23 cellular contexts compared by ENCODE assay signal in the genomic region with DNA sequence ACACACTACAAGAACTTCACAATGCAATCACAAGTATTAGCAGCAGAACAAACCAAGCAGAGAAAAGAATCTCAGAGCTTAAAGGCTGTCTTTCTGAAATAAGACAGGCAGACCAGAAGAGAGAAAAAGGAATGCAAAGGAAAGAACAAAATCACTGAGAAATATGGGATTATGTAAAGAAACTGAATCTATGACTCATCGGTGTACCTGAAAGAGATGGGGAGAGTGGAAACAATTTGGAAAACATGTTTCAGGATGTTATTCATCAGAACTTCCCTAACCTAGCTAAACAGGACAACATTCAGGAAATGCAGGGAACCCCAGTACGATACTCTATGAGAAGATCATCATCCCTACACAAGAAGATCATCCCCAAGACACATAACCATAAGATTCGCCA.
A peak's percentile ranks its signal among the peaks of the same experiment; 100 is the strongest.
DNase-seq lines count a peak whose midpoint lies in the region; ATAC-seq and TF ChIP-seq lines count a peak whose summit lies in the region.
"Had no signal": no experiment of that assay in that cellular context is flagged by ENCODE, and none has a peak within 500 bp of the region (broad histone marks: within the 10 kb centered on the region; RNA-seq: fewer than 3 reads in every experiment).

No MANE protein-coding gene starts in this region.

- H3K4me1 ChIP-seq in mammary epithelial cell (ENCODE audit: insufficient read depth, low read length) (peaks cover 6% of the 10 kb centered on the region), PC-3 (ENCODE audit: insufficient read depth, low read length) (0 out of 2 replicates have a peak, but pooled peaks cover 6% of the 10 kb centered on the region), neural progenitor cell (peaks cover 11% of the 10 kb centered on the region), spleen (no peaks in the 10 kb centered on the region)
- H3K4me1 ChIP-seq: BE2C; BLaER1 treated with 17β-estradiol and CSF1 and Interleukin-3, amounts not matched to agents 10 nM and 100 nM; HAP-1 had no signal

- no peak overlapping the region for H3K4me2 ChIP-seq in mammary epithelial cell (ENCODE audit: insufficient read depth, low read depth, low read length)
- no peak overlapping the region for H3K4me2 ChIP-seq in PC-3 (ENCODE audit: low read length)
- no peak overlapping the region for H3K4me2 ChIP-seq in neural progenitor cell
- H3K4me2 ChIP-seq: BLaER1 treated with 17β-estradiol and CSF1 and Interleukin-3, amounts not matched to agents 10 nM and 100 nM; GM23338 had no signal

- H3K27ac ChIP-seq in mammary epithelial cell (ENCODE audit: insufficient read depth, low read depth, low read length) (no peak overlapping the region), PC-3 (ENCODE audit: low read length) (no peak overlapping the region), neural progenitor cell (no peak overlapping the region), spleen (no peak overlapping the region)
- H3K27ac ChIP-seq: 22Rv1; BLaER1 treated with 17β-estradiol and CSF1 and Interleukin-3, amounts not matched to agents 10 nM and 100 nM had no signal

- H3F3A ChIP-seq in PC-3 (ENCODE audit: low read length, unreplicated experiment) (no peaks in the 10 kb centered on the region), neural progenitor cell (ENCODE audit: low read depth) (no peaks in the 10 kb centered on the region)

- no peaks in the 10 kb centered on the region for H3K9me2 ChIP-seq in PC-3 (replicated peaks; ENCODE audit: low read length)

- BruUV-seq in mammary epithelial cell (replicated peaks; lab: Mats Ljungman, UMichigan): no TSS peak
- BruUV-seq in MCF 10A (replicated peaks; lab: Mats Ljungman, UMichigan): no TSS peak
- no TSS peak for BruUV-seq in PC-3 (replicated peaks; lab: Mats Ljungman, UMichigan)

- dilution Hi-C loops in mammary epithelial cell (cut with HindIII; ENCODE audit: low sequenced_read_pairs): no loop called here

- intact Hi-C loops in mammary epithelial cell (cut with micrococcal nuclease) (no loop called here), MCF 10A (cut with micrococcal nuclease) (no loop called here), PC-3 (cut with micrococcal nuclease) (no loop called here), spleen (cut with DNase I; ENCODE audit: low total_unique reads) (no loop called here), sciatic nerve (cut with DNase I) (no loop called here)

- in situ Hi-C loops in mammary epithelial cell (cut with MboI; ENCODE audit: low sequenced_read_pairs in 2 of 2): no loop called here

- H3K4me3 Mint-ChIP-seq in MCF 10A (ENCODE audit: unreplicated experiment): no peak overlapping the region
- no peak overlapping the region for H3K4me3 Mint-ChIP-seq in neural progenitor cell
- H3K4me3 Mint-ChIP-seq: CD14-positive monocyte; CD4-positive, alpha-beta T cell; GM23338; HFFc6 had no signal

- H3K27me3 ChIP-seq in mammary epithelial cell (ENCODE audit: insufficient read depth, low read length) (no peaks in the 10 kb centered on the region), PC-3 (ENCODE audit: low read length) (no peaks in the 10 kb centered on the region), neural progenitor cell (no peaks in the 10 kb centered on the region), spleen (replicated peaks in 1 of 7) (no peaks in the 10 kb centered on the region)
- H3K27me3 ChIP-seq: BE2C; BLaER1 treated with 17β-estradiol and CSF1 and Interleukin-3, amounts not matched to agents 10 nM and 100 nM had no signal

- H3K9ac ChIP-seq in mammary epithelial cell (ENCODE audit: insufficient read depth, low read length) (no peak overlapping the region), PC-3 (ENCODE audit: low read length) (no peak overlapping the region), neural progenitor cell (no peak overlapping the region)
- H3K9ac ChIP-seq: BLaER1 treated with 17β-estradiol and CSF1 and Interleukin-3, amounts not matched to agents 10 nM and 100 nM had no signal

- H3K9me3 Mint-ChIP-seq in MCF 10A (ENCODE audit: unreplicated experiment) (no peaks in the 10 kb centered on the region), neural progenitor cell (peaks cover 9% of the 10 kb centered on the region)
- H3K9me3 Mint-ChIP-seq: GM23338, HFFc6 had no signal

- H3K36me3 Mint-ChIP-seq in MCF 10A (ENCODE audit: insufficient read depth, unreplicated experiment) (no peaks in the 10 kb centered on the region), neural progenitor cell (no peaks in the 10 kb centered on the region)
- H3K36me3 Mint-ChIP-seq: CD14-positive monocyte had no signal

- 87% methylated on average over 3 of the region's 3 CpGs for WGBS in mammary epithelial cell (ENCODE audit: low coverage, missing lambda C conversion rate)
- 65 to 90% (median 86%) methylated on average over 2 to 3 of the region's 3 CpGs for WGBS in spleen, 5 donors

- H3K27me3 Mint-ChIP-seq in MCF 10A (ENCODE audit: insufficient read depth, unreplicated experiment) (no peaks in the 10 kb centered on the region), neural progenitor cell (ENCODE audit: insufficient read depth, low read depth) (no peaks in the 10 kb centered on the region)
- H3K27me3 Mint-ChIP-seq: CD4-positive, alpha-beta T cell had no signal

- H4K20me1 ChIP-seq in mammary epithelial cell (ENCODE audit: insufficient read depth, low read length) (no peaks in the 10 kb centered on the region), PC-3 (ENCODE audit: low read length) (no peaks in the 10 kb centered on the region), neural progenitor cell (ENCODE audit: low read depth) (no peaks in the 10 kb centered on the region)
- H4K20me1 ChIP-seq: BLaER1 treated with 17β-estradiol and CSF1 and Interleukin-3, amounts not matched to agents 10 nM and 100 nM had no signal

- peak; percentile 66 for DNase-seq in mammary epithelial cell
- no peak for DNase-seq in MCF 10A (ENCODE audit: unreplicated experiment)
- DNase-seq in PC-3: peak; percentile 5
- DNase-seq in epithelial cell of esophagus (ENCODE audit: low read depth): peak; percentile 36
- DNase-seq in neural progenitor cell (ENCODE audit: low spot score): no peak
- DNase-seq in spleen: no peak
- DNase-seq in sciatic nerve (ENCODE audit: low spot score): no peak
- DNase-seq: ACHN; AML-193; BE2C; Calu3; CD4-positive, alpha-beta T cell; COR-L47; DMS53; DMS79 treated with DMSO at 0.1 percent for 48 hours; GF-D8; HFFc6 had no signal

- H2AFZ ChIP-seq in mammary epithelial cell (ENCODE audit: low read depth, low read length) (peak overlapping the region; percentile 35), PC-3 (ENCODE audit: low read length) (no peak overlapping the region), neural progenitor cell (replicated peaks) (peak overlapping the region; percentile 72)

- ATAC-seq in PC-3 (no peak), HG03442 (IDR thresholded peaks at IDR 0.05; ENCODE audit: unreplicated experiment) (no peak), sciatic nerve (no peak)

- H3K4me3 ChIP-seq in mammary epithelial cell (replicated peaks in 1 of 3; ENCODE audit: insufficient read depth in 1 of 3, low read depth in 2 of 3, low read length in 3 of 3): no peak overlapping the region
- H3K4me3 ChIP-seq in PC-3 (ENCODE audit: low read length): no peak overlapping the region
- H3K4me3 ChIP-seq in epithelial cell of esophagus (ENCODE audit: low read length): no peak overlapping the region
- H3K4me3 ChIP-seq in neural progenitor cell: no peak overlapping the region
- no peak overlapping the region for H3K4me3 ChIP-seq in spleen
- H3K4me3 ChIP-seq: BLaER1 treated with 17β-estradiol and CSF1 and Interleukin-3, amounts not matched to agents 10 nM and 100 nM; GM23338; HAP-1 had no signal

- CTCF ChIA-PET in mammary epithelial cell (lab: Charles Lee; ENCODE audit: low non-redundant PET): interaction anchor here (0.5 kb wide), 1 partner anchor 245 kb away, joined by 9 read pairs; no protein-coding TSS in a partner anchor
- CTCF ChIA-PET in MCF 10A (lab: Yijun Ruan, JAX): interaction anchor here (1.1 kb wide), 1 partner anchor 48 kb away, joined by 3 read pairs; no protein-coding TSS in a partner anchor
- CTCF ChIA-PET in PC-3 (lab: Charles Lee): no interaction called here

- H3K79me2 ChIP-seq in mammary epithelial cell (ENCODE audit: insufficient read depth, low read length) (no peaks in the 10 kb centered on the region), PC-3 (ENCODE audit: low read length) (no peaks in the 10 kb centered on the region), neural progenitor cell (ENCODE audit: low read depth) (no peaks in the 10 kb centered on the region)

- no peak for TF ChIP-seq POLR2A in spleen (IDR thresholded peaks at IDR 0.05)

- H3K9me3 ChIP-seq in mammary epithelial cell (replicated peaks; ENCODE audit: insufficient read depth, low read length) (no peaks in the 10 kb centered on the region), PC-3 (ENCODE audit: low read length) (no peaks in the 10 kb centered on the region), neural progenitor cell (ENCODE audit: low read depth) (no peaks in the 10 kb centered on the region), spleen (peaks cover 0 to 3% (median 0%) of the 10 kb centered on the region in 8 donors)
- H3K9me3 ChIP-seq: BE2C, HAP-1 had no signal

- POLR2A ChIA-PET in MCF 10A (lab: Yijun Ruan, JAX) (no interaction called here), PC-3 (lab: Charles Lee; ENCODE audit: unreplicated experiment) (no interaction called here)

- H3K36me3 ChIP-seq in mammary epithelial cell (ENCODE audit: insufficient read depth, low read length): no peaks in the 10 kb centered on the region
- H3K36me3 ChIP-seq in PC-3 (ENCODE audit: low read depth, low read length): no peaks in the 10 kb centered on the region
- H3K36me3 ChIP-seq in neural progenitor cell: no peaks in the 10 kb centered on the region
- H3K36me3 ChIP-seq in spleen: no peaks in the 10 kb centered on the region
- H3K36me3 ChIP-seq: BE2C; BLaER1 treated with 17β-estradiol and CSF1 and Interleukin-3, amounts not matched to agents 10 nM and 100 nM; HAP-1 had no signal

- no peak overlapping the region for H3K27ac Mint-ChIP-seq in MCF 10A (ENCODE audit: low read depth, unreplicated experiment)
- no peak overlapping the region for H3K27ac Mint-ChIP-seq in neural progenitor cell
- H3K27ac Mint-ChIP-seq: CD14-positive monocyte; CD4-positive, alpha-beta T cell; GM23338; HFFc6 had no signal

- H3K4me1 Mint-ChIP-seq in MCF 10A (ENCODE audit: insufficient read depth, unreplicated experiment) (no peaks in the 10 kb centered on the region), neural progenitor cell (peaks cover 11% of the 10 kb centered on the region)
- H3K4me1 Mint-ChIP-seq: CD14-positive monocyte had no signal

- TF ChIP-seq CTCF in mammary epithelial cell (conservative IDR thresholded peaks at IDR 0.05 in 1 of 2, IDR thresholded peaks at IDR 0.05 in 1 of 2; ENCODE audit: extremely low read depth in 1 of 2, insufficient read depth in 1 of 2, low read depth in 1 of 2, low read length in 2 of 2) (no peak), MCF 10A (IDR thresholded peaks at IDR 0.05; ENCODE audit: unreplicated experiment) (no peak), PC-3 (conservative IDR thresholded peaks at IDR 0.05; ENCODE audit: low read depth, low read length) (no peak), epithelial cell of esophagus (IDR thresholded peaks at IDR 0.05; ENCODE audit: insufficient read depth, low read depth, low read length, missing control alignments) (no peak), neural progenitor cell (IDR thresholded peaks at IDR 0.05) (no peak), spleen (IDR thresholded peaks at IDR 0.05 in 8 of 11, conservative IDR thresholded peaks at IDR 0.05 in 3 of 11) (no peak)

Comparison
In these comparisons a context has a peak if more than half of its experiments do, and no peak if none do; other contexts are left out.
1. DNase-seq: peak in mammary epithelial cell (single experiment), PC-3 (single experiment) and epithelial cell of esophagus (single experiment); none in MCF 10A (single experiment), neural progenitor cell (single experiment), spleen (single experiment) and sciatic nerve (single experiment).